In the genomic region with DNA sequence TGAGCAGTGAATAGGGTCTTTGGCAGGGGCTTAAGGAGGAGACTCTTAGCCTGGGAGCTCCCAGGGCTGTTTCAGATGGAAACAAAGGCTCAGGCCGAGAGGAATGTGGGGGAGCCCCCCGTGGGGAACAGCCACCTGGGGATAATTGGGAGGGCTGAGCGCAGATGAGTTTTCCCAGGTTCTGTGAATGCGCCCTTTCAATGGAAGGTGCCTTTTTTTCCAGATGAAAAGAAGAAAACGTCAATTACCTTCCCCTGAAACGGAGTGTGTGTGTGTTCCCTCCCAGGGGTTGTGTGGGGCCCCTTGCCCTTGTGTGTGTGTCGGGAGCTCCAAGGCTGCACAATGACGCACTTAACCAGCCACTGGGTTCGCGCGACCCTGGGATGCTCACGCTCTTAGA, we compare ENCODE assay signal across 1 cellular context.
TF ChIP-seq lines count a peak whose summit lies in the region.

No MANE protein-coding gene starts in this region.

TF ChIP-seq in K562, 482 proteins besides CTCF, POLR2A, EP300 and RAD21:
- TF ChIP-seq NR2C1 (IDR thresholded peaks at IDR 0.05) (no peak), NR2C1 (tag; IDR thresholded peaks at IDR 0.05) (no peak), ZNF586 (CRISPR knock-in tag; conservative IDR thresholded peaks at IDR 0.05) (no peak), RBBP5 (IDR thresholded peaks at IDR 0.05; ENCODE audit: borderline replicate concordance, insufficient read depth, low read length, poor library complexity, severe bottlenecking) (no peak), ZNF239 (CRISPR knock-in tag; IDR thresholded peaks at IDR 0.05) (no peak), ARNT (IDR thresholded peaks at IDR 0.05) (no peak), HNRNPLL (IDR thresholded peaks at IDR 0.05; ENCODE audit: low read depth, low read length, poor library complexity, severe bottlenecking) (no peak)
- TF ChIP-seq, protein P1, sequence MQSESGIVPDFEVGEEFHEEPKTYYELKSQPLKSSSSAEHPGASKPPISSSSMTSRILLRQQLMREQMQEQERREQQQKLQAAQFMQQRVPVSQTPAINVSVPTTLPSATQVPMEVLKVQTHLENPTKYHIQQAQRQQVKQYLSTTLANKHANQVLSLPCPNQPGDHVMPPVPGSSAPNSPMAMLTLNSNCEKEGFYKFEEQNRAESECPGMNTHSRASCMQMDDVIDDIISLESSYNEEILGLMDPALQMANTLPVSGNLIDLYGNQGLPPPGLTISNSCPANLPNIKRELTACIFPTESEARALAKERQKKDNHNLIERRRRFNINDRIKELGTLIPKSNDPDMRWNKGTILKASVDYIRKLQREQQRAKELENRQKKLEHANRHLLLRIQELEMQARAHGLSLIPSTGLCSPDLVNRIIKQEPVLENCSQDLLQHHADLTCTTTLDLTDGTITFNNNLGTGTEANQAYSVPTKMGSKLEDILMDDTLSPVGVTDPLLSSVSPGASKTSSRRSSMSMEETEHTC (IDR thresholded peaks at IDR 0.05): no peak
- TF ChIP-seq, protein P2, sequence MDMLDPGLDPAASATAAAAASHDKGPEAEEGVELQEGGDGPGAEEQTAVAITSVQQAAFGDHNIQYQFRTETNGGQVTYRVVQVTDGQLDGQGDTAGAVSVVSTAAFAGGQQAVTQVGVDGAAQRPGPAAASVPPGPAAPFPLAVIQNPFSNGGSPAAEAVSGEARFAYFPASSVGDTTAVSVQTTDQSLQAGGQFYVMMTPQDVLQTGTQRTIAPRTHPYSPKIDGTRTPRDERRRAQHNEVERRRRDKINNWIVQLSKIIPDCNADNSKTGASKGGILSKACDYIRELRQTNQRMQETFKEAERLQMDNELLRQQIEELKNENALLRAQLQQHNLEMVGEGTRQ (CRISPR knock-in tag; IDR thresholded peaks at IDR 0.05): no peak
- TF ChIP-seq, protein P3, sequence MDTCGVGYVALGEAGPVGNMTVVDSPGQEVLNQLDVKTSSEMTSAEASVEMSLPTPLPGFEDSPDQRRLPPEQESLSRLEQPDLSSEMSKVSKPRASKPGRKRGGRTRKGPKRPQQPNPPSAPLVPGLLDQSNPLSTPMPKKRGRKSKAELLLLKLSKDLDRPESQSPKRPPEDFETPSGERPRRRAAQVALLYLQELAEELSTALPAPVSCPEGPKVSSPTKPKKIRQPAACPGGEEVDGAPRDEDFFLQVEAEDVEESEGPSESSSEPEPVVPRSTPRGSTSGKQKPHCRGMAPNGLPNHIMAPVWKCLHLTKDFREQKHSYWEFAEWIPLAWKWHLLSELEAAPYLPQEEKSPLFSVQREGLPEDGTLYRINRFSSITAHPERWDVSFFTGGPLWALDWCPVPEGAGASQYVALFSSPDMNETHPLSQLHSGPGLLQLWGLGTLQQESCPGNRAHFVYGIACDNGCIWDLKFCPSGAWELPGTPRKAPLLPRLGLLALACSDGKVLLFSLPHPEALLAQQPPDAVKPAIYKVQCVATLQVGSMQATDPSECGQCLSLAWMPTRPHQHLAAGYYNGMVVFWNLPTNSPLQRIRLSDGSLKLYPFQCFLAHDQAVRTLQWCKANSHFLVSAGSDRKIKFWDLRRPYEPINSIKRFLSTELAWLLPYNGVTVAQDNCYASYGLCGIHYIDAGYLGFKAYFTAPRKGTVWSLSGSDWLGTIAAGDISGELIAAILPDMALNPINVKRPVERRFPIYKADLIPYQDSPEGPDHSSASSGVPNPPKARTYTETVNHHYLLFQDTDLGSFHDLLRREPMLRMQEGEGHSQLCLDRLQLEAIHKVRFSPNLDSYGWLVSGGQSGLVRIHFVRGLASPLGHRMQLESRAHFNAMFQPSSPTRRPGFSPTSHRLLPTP (IDR thresholded peaks at IDR 0.05; ENCODE audit: borderline replicate concordance, extremely low read depth, insufficient read length): no peak
